1 cellular context compared by ENCODE assay signal in the genomic region with DNA sequence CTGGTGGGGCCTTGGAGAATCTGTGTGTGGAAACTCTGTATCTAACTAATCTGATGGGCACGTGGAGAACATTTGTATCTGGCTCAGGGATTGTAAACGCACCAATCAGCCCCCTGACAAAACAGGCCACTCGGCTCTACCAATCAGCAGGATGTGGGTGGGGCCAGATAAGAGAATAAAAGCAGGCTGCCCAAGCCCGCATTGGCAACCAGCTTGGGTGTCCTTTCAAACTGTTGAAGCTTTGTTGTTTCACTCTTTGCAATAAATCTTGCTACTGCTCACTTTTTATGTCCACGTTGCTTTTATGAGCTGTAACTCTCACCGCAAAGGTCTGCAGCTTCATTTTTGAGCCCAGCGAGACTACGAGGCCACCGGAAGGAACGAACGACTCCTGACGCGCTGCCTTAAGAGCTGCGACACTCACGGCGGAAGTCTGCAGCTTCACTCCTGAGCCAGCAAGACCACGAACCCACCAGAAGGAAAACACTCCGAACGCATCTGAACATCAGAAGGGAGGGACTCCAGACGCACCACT.
A peak's percentile ranks its signal among the peaks of the same experiment; 100 is the strongest.
TF ChIP-seq lines count a peak whose summit lies in the region.

No MANE protein-coding gene starts in this region.

TF ChIP-seq in HepG2, 621 proteins besides CTCF, POLR2A, EP300 and RAD21:
- TF ChIP-seq NFYB (CRISPR knock-in tag; IDR thresholded peaks at IDR 0.05) (peak; percentile 65), NFYC (CRISPR knock-in tag; IDR thresholded peaks at IDR 0.05) (peak; percentile 53; the same call in 1 of the 2 replicates)
TF ChIP-seq in HepG2: peak in this region for 2; not testable (repeated sequence) for 619.
